1 cellular context compared by ENCODE assay signal in genomic region chr7:11587814-11588213, GRCh38.
TF ChIP-seq lines count a peak whose summit lies in the region.

No MANE protein-coding gene starts in this region.

TF ChIP-seq in GM12878, 131 proteins besides CTCF, POLR2A, EP300 and RAD21 (continued from another document):
- TF ChIP-seq ZBTB40 (IDR thresholded peaks at IDR 0.05; ENCODE audit: borderline replicate concordance) (no peak), ZNF687 (IDR thresholded peaks at IDR 0.05) (no peak), DPF2 (IDR thresholded peaks at IDR 0.05) (no peak), KAT2A (conservative IDR thresholded peaks at IDR 0.05; ENCODE audit: control insufficient read depth, low read depth, low read length) (no peak), SREBF2 (IDR thresholded peaks at IDR 0.05; ENCODE audit: low read length) (no peak), PAX5 (IDR thresholded peaks at IDR 0.05; ENCODE audit: borderline replicate concordance, low read depth, low read length) (no peak), SPI1 (IDR thresholded peaks at IDR 0.05; ENCODE audit: borderline replicate concordance, insufficient read depth, low read depth, low read length) (no peak), RCOR1 (conservative IDR thresholded peaks at IDR 0.05; ENCODE audit: low read depth, low read length) (no peak), ZBTB11 (CRISPR knock-in tag; IDR thresholded peaks at IDR 0.05) (no peak), MTA3 (IDR thresholded peaks at IDR 0.05; ENCODE audit: borderline replicate concordance, low read length) (no peak), BHLHE40 (IDR thresholded peaks at IDR 0.05; ENCODE audit: borderline replicate concordance in 1 of 2, low read depth in 2 of 2, low read length in 1 of 2) (no peak), CREM (IDR thresholded peaks at IDR 0.05; ENCODE audit: low read depth) (no peak), NR2C1 (IDR thresholded peaks at IDR 0.05) (no peak), RUNX3 (IDR thresholded peaks at IDR 0.05; ENCODE audit: low read length) (no peak)
